Comparison of ENCODE assay signal across 34 cellular contexts in the genomic region with DNA sequence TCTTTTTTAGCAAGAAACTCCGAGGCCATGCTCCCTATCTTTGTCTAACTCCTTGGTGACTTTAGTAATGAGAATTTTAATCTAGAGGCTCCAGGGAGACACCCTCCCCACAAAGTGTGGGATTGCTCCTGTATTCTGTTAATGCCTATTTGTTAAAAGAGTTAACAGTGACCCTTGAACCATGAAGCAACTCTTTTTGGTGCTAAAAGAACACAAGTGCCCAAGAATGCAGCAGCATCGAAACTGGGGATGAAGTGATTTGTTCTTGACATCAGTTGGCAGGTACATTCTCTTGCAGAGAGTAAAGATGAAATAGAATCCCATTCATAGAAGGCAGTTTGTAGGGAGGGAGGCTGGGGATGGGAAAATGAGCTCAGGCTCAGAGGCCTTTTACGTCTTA.
"Had no signal": no experiment of that assay in that cellular context is flagged by ENCODE, and none has a peak within 500 bp of the region (broad histone marks: within the 10 kb centered on the region; RNA-seq: fewer than 3 reads in every experiment).

No MANE protein-coding gene starts in this region.

- H3K9me3 ChIP-seq: adrenal gland, body of pancreas, breast epithelium had no signal

- H3K4me3 Mint-ChIP-seq: activated B cell treated with CpG ODN at 0.5 μM for 24 hours; activated CD4-positive, alpha-beta memory T cell treated with anti-CD3 and anti-CD28 coated beads for 36 hours; activated CD4-positive, alpha-beta T cell treated with anti-CD3 and anti-CD28 coated beads, Interleukin-2, amount 10 ng/mL, durations not matched to agents 24 days and 14 days; activated CD8-positive, alpha-beta T cell treated with anti-CD3 and anti-CD28 coated beads for 36 hours; activated naive CD4-positive, alpha-beta T cell treated with anti-CD3 and anti-CD28 coated beads for 36 hours; activated naive CD8-positive, alpha-beta T cell treated with anti-CD3 and anti-CD28 coated beads for 36 hours; activated T-cell treated with anti-CD3 and anti-CD28 coated beads, Interleukin-2, amount 50 U/mL, for 4 hours; activated T-cell treated with anti-CD3 and anti-CD28 coated beads, Interleukin-2, amount 50 U/mL, for 72 hours; activated T-helper 1 cell treated with anti-CD3 and anti-CD28 coated beads, Interleukin-12 subunit alpha, Interleukin-12 subunit beta, Interleukin-2, Interleukin-4 antibody, amounts not matched to agents 30 ng/mL and 10 ng/mL and 1 ng/mL, durations not matched to agents 14 hours and 24 hours and 36 hours; activated T-helper 17 cell treated with anti-CD3 and anti-CD28 coated beads, Interleukin-2, amount 50 U/mL, for 72 hours; T-cell; T-helper 2 cell treated with Interferon-gamma antibody and Interleukin-4, amounts not matched to agents 5 μg/mL and 100 μg/mL, for 36 hours had no signal

- H3K36me3 Mint-ChIP-seq: activated CD4-positive, alpha-beta memory T cell treated with anti-CD3 and anti-CD28 coated beads for 36 hours; activated naive CD4-positive, alpha-beta T cell treated with anti-CD3 and anti-CD28 coated beads, Interleukin-2, amount 50 U/mL, for 72 hours; activated naive CD8-positive, alpha-beta T cell treated with anti-CD3 and anti-CD28 coated beads for 36 hours; T-cell had no signal

- H3K27ac ChIP-seq: adrenal gland, body of pancreas, brain microvascular endothelial cell, breast epithelium, VCaP had no signal

- H3K9me3 Mint-ChIP-seq: activated B cell treated with CpG ODN at 0.5 μM for 24 hours; activated CD4-positive, alpha-beta memory T cell treated with anti-CD3 and anti-CD28 coated beads for 36 hours; activated CD4-positive, alpha-beta T cell treated with anti-CD3 and anti-CD28 coated beads, Interleukin-2, amount 10 ng/mL, durations not matched to agents 24 days and 14 days; activated CD8-positive, alpha-beta T cell treated with anti-CD3 and anti-CD28 coated beads for 36 hours; activated naive CD4-positive, alpha-beta T cell treated with anti-CD3 and anti-CD28 coated beads for 36 hours; activated naive CD8-positive, alpha-beta T cell treated with anti-CD3 and anti-CD28 coated beads for 36 hours; activated T-cell treated with anti-CD3 and anti-CD28 coated beads, Interleukin-2, amount 50 U/mL, for 4 hours; activated T-helper 1 cell treated with anti-CD3 and anti-CD28 coated beads, Interleukin-12 subunit alpha, Interleukin-12 subunit beta, Interleukin-2, Interleukin-4 antibody, amounts not matched to agents 30 ng/mL and 10 ng/mL and 1 ng/mL, durations not matched to agents 14 hours and 24 hours and 36 hours; activated T-helper 17 cell treated with anti-CD3 and anti-CD28 coated beads, Interleukin-2, amount 50 U/mL, for 72 hours; T-helper 2 cell treated with Interferon-gamma antibody and Interleukin-4, amounts not matched to agents 5 μg/mL and 100 μg/mL, for 36 hours had no signal

- H3K4me1 ChIP-seq: body of pancreas, breast epithelium had no signal

- H3K4me3 ChIP-seq: adrenal gland, body of pancreas, breast epithelium had no signal

- H3K36me3 ChIP-seq: adrenal gland, brain microvascular endothelial cell, breast epithelium had no signal

- H3K27ac Mint-ChIP-seq: activated B cell treated with CpG ODN at 0.5 μM for 24 hours; activated CD4-positive, alpha-beta memory T cell treated with anti-CD3 and anti-CD28 coated beads for 36 hours; activated CD4-positive, alpha-beta T cell treated with anti-CD3 and anti-CD28 coated beads, Interleukin-2, amount 10 ng/mL, durations not matched to agents 24 days and 14 days; activated CD8-positive, alpha-beta T cell treated with anti-CD3 and anti-CD28 coated beads for 36 hours; activated naive CD4-positive, alpha-beta T cell treated with anti-CD3 and anti-CD28 coated beads for 36 hours; activated naive CD4-positive, alpha-beta T cell treated with anti-CD3 and anti-CD28 coated beads, Interleukin-2, amount 50 U/mL, for 72 hours; activated naive CD8-positive, alpha-beta T cell treated with anti-CD3 and anti-CD28 coated beads for 36 hours; activated T-cell treated with anti-CD3 and anti-CD28 coated beads, Interleukin-2, amount 50 U/mL, for 72 hours; activated T-helper 1 cell treated with anti-CD3 and anti-CD28 coated beads, Interleukin-12 subunit alpha, Interleukin-12 subunit beta, Interleukin-2, Interleukin-4 antibody, amounts not matched to agents 30 ng/mL and 10 ng/mL and 1 ng/mL, durations not matched to agents 14 hours and 24 hours and 36 hours; activated T-helper 17 cell treated with anti-CD3 and anti-CD28 coated beads, Interleukin-2, amount 50 U/mL, for 72 hours; T-cell; T-helper 2 cell treated with Interferon-gamma antibody and Interleukin-4, amounts not matched to agents 5 μg/mL and 100 μg/mL, for 36 hours had no signal

- ATAC-seq: activated CD8-positive, alpha-beta T cell treated with anti-CD3 and anti-CD28 coated beads for 36 hours; activated naive CD4-positive, alpha-beta T cell treated with anti-CD3 and anti-CD28 coated beads, Interleukin-2, amount 50 U/mL, for 72 hours; activated T-cell treated with anti-CD3 and anti-CD28 coated beads, Interleukin-2, amount 50 U/mL, for 4 hours; activated T-cell treated with anti-CD3 and anti-CD28 coated beads, Interleukin-2, amount 50 U/mL, for 72 hours; activated T-helper 17 cell treated with anti-CD3 and anti-CD28 coated beads, Interleukin-2, amount 50 U/mL, for 72 hours; body of pancreas; T-cell had no signal

- H3K27me3 Mint-ChIP-seq: activated B cell treated with CpG ODN at 0.5 μM for 24 hours had no signal

- DNase-seq: activated B cell treated with CpG ODN at 0.5 μM for 24 hours; activated CD4-positive, alpha-beta memory T cell treated with anti-CD3 and anti-CD28 coated beads for 36 hours; activated CD4-positive, alpha-beta T cell treated with anti-CD3 and anti-CD28 coated beads for 4 hours; activated CD4-positive, alpha-beta T cell treated with anti-CD3 and anti-CD28 coated beads, Interleukin-2, amount 10 ng/mL, durations not matched to agents 24 days and 14 days; activated CD4-positive, alpha-beta T cell treated with anti-CD3 and anti-CD28 coated beads, Interleukin-2, amount 50 U/mL, for 1 hour; activated CD4-positive, alpha-beta T cell treated with anti-CD3 and anti-CD28 coated beads, Interleukin-2, amount 50 U/mL, for 4 hours; activated CD4-positive, CD25-positive, alpha-beta regulatory T cell treated with anti-CD3 and anti-CD28 coated beads, Interleukin-2, amount 50 U/mL, for 72 hours; activated CD8-positive, alpha-beta memory T cell treated with anti-CD3 and anti-CD28 coated beads, Interleukin-2, amount 50 U/mL, for 4 hours; activated CD8-positive, alpha-beta T cell treated with anti-CD3 and anti-CD28 coated beads for 36 hours; activated effector memory CD4-positive, alpha-beta T cell treated with anti-CD3 and anti-CD28 coated beads, Interleukin-2, amount 50 U/mL, for 16 hours; activated gamma-delta T cell treated with Interleukin-2 at 50 U/mL for 16 hours; activated naive CD4-positive, alpha-beta T cell; activated naive CD4-positive, alpha-beta T cell treated with anti-CD3 and anti-CD28 coated beads for 36 hours; activated naive CD4-positive, alpha-beta T cell treated with anti-CD3 and anti-CD28 coated beads, Interleukin-2, amount 50 U/mL, for 16 hours; activated naive CD8-positive, alpha-beta T cell treated with anti-CD3 and anti-CD28 coated beads for 36 hours; activated T-cell treated with anti-CD3 and anti-CD28 coated beads for 4 hours; activated T-cell treated with anti-CD3 and anti-CD28 coated beads, Interleukin-2, amount 50 U/mL, for 1 hour; activated T-cell treated with anti-CD3 and anti-CD28 coated beads, Interleukin-2, amount 50 U/mL, for 4 hours; activated T-cell treated with anti-CD3 and anti-CD28 coated beads, Interleukin-2, amount 50 U/mL, for 72 hours; adrenal gland; amniotic stem cell; aorta; body of pancreas; brain microvascular endothelial cell; central memory CD4-positive, alpha-beta T cell; T-cell; T-helper 2 cell; T-helper 9 cell had no signal

- H3K4me1 Mint-ChIP-seq: activated B cell treated with CpG ODN at 0.5 μM for 24 hours; activated CD4-positive, alpha-beta T cell treated with anti-CD3 and anti-CD28 coated beads, Interleukin-2, amount 10 ng/mL, durations not matched to agents 24 days and 14 days; activated naive CD8-positive, alpha-beta T cell treated with anti-CD3 and anti-CD28 coated beads for 36 hours; activated T-helper 17 cell treated with anti-CD3 and anti-CD28 coated beads, Interleukin-2, amount 50 U/mL, for 72 hours; T-cell had no signal

- H3K27me3 ChIP-seq: adrenal gland, body of pancreas, brain microvascular endothelial cell, breast epithelium had no signal
